9 cellular contexts compared by ENCODE assay signal in the genomic region with DNA sequence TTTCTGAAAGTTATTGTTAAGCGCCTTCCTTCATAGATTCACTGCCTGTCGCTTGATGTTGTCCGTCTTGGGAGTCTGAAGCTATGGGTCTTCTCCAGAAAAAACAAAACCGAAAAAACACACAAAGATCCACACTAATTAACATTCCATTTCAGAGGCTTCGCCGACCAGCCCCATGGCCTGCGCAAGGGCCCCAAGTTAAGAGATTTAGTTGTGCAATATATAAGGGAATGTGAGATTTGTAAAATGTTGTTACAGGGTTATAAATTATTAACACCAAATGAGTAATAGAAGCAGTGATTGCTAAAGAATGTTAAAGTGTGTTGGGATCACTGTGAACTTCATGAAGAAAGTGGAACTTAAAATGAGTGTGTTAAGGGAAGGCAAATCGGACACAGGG. TPM values are rescaled to one million over a fixed set of nuclear protein-coding genes. Genes with fewer than 3 reads are reported as not detected.
DNase-seq lines count a peak whose midpoint lies in the region; ATAC-seq and TF ChIP-seq lines count a peak whose summit lies in the region.
"Had no signal": no experiment of that assay in that cellular context is flagged by ENCODE, and none has a peak within 500 bp of the region (broad histone marks: within the 10 kb centered on the region; RNA-seq: fewer than 3 reads in every experiment).

No MANE protein-coding gene starts in this region.

- intact Hi-C loops in lower lobe of right lung (cut with DNase I): no loop called here

- H3K9me3 Mint-ChIP-seq in activated T-cell treated with anti-CD3 and anti-CD28 coated beads, Interleukin-2, amount 50 U/mL, for 24 hours: no peaks in the 10 kb centered on the region
- H3K9me3 Mint-ChIP-seq in activated T-cell treated with anti-CD3 and anti-CD28 coated beads, Interleukin-2, amount 50 U/mL, for 4 hours: no peaks in the 10 kb centered on the region
- peaks cover 0 to 4% (median 0%) of the 10 kb centered on the region in 5 experiments for H3K9me3 Mint-ChIP-seq in brain

- H3K9me3 ChIP-seq in lower lobe of right lung: no peaks in the 10 kb centered on the region

- no peaks in the 10 kb centered on the region for H3K36me3 Mint-ChIP-seq in activated T-cell treated with anti-CD3 and anti-CD28 coated beads, Interleukin-2, amount 50 U/mL, for 24 hours (ENCODE audit: low read depth)
- H3K36me3 Mint-ChIP-seq in activated T-cell treated with anti-CD3 and anti-CD28 coated beads, Interleukin-2, amount 50 U/mL, for 4 hours (ENCODE audit: insufficient read depth): no peaks in the 10 kb centered on the region
- no peaks in the 10 kb centered on the region for H3K36me3 Mint-ChIP-seq in brain

- H3K4me3 ChIP-seq in lower lobe of right lung: peak overlapping the region; percentile 61

- no peak for DNase-seq in activated T-cell treated with anti-CD3 and anti-CD28 coated beads, Interleukin-2, amount 50 U/mL, for 24 hours
- DNase-seq in activated T-cell treated with anti-CD3 and anti-CD28 coated beads, Interleukin-2, amount 50 U/mL, for 4 hours: no peak
- DNase-seq in lower lobe of right lung (no peak), superior temporal gyrus (ENCODE audit: extremely low spot score) (peak; percentile 13), A172 (ENCODE audit: low spot score) (no peak), NCI-H146 (lab: John Stamatoyannopoulos, UW) (no peak)
- DNase-seq: NCI-H1417 treated with DMSO at 0.1 percent for 48 hours had no signal

- H3K27ac Mint-ChIP-seq in activated T-cell treated with anti-CD3 and anti-CD28 coated beads, Interleukin-2, amount 50 U/mL, for 24 hours: no peak overlapping the region
- H3K27ac Mint-ChIP-seq in brain: peak overlapping the region in 2 of 5 experiments; percentile 69 to 81

- H3K27ac ChIP-seq in lower lobe of right lung: peak overlapping the region; percentile 83

- H3K27me3 ChIP-seq in lower lobe of right lung (ENCODE audit: low read depth): no peaks in the 10 kb centered on the region

- H3K4me1 Mint-ChIP-seq in activated T-cell treated with anti-CD3 and anti-CD28 coated beads, Interleukin-2, amount 50 U/mL, for 24 hours (ENCODE audit: low read depth): peaks cover 4% of the 10 kb centered on the region
- peaks cover 10% of the 10 kb centered on the region for H3K4me1 Mint-ChIP-seq in activated T-cell treated with anti-CD3 and anti-CD28 coated beads, Interleukin-2, amount 50 U/mL, for 4 hours (ENCODE audit: low read depth)
- H3K4me1 Mint-ChIP-seq in brain: peaks cover 21% of the 10 kb centered on the region

- no peak for ATAC-seq in activated T-cell treated with anti-CD3 and anti-CD28 coated beads, Interleukin-2, amount 50 U/mL, for 4 hours
- ATAC-seq in lower lobe of right lung (peak; percentile 68 to 73), HG03565 (IDR thresholded peaks at IDR 0.05; ENCODE audit: unreplicated experiment) (no peak)

- TF ChIP-seq CTCF in brain (conservative IDR thresholded peaks at IDR 0.05) (no peak), lower lobe of right lung (IDR thresholded peaks at IDR 0.05) (no peak)

- H3K4me1 ChIP-seq in lower lobe of right lung: peaks cover 25% of the 10 kb centered on the region

- peaks cover 64% of the 10 kb centered on the region for H3K27me3 Mint-ChIP-seq in activated T-cell treated with anti-CD3 and anti-CD28 coated beads, Interleukin-2, amount 50 U/mL, for 24 hours
- H3K27me3 Mint-ChIP-seq in activated T-cell treated with anti-CD3 and anti-CD28 coated beads, Interleukin-2, amount 50 U/mL, for 4 hours (ENCODE audit: low read depth): peaks cover 52% of the 10 kb centered on the region
- peaks cover 67% of the 10 kb centered on the region for H3K27me3 Mint-ChIP-seq in brain

- H3K36me3 ChIP-seq in lower lobe of right lung: no peaks in the 10 kb centered on the region

- peak overlapping the region; percentile 41 for H3K4me3 Mint-ChIP-seq in activated T-cell treated with anti-CD3 and anti-CD28 coated beads, Interleukin-2, amount 50 U/mL, for 24 hours
- no peak overlapping the region for H3K4me3 Mint-ChIP-seq in activated T-cell treated with anti-CD3 and anti-CD28 coated beads, Interleukin-2, amount 50 U/mL, for 4 hours
- H3K4me3 Mint-ChIP-seq in brain: peak overlapping the region; percentile 76 to 90 (median 82)

RNA-seq across cellular contexts. Expression of gene CFAP221, which starts 0.8 kb away (rescaled TPM):
- not detected for total RNA-seq in activated T-cell treated with anti-CD3 and anti-CD28 coated beads, Interleukin-2, amount 50 U/mL, for 4 hours
- 1.1 TPM for polyA plus RNA-seq in brain (ENCODE audit: insufficient read depth, low read depth, low replicate concordance)
- 33.9 TPM for total RNA-seq in lower lobe of right lung
- 0.22 and 0.57 TPM in 2 replicates for total RNA-seq in A172 (2014; rRNA removed; shearing (Covaris generic))

RNA-seq across cellular contexts. Expression of gene SCTR, which starts 20.8 kb away (rescaled TPM):
- not detected for total RNA-seq in activated T-cell treated with anti-CD3 and anti-CD28 coated beads, Interleukin-2, amount 50 U/mL, for 4 hours
- not detected for polyA plus RNA-seq in brain (ENCODE audit: insufficient read depth, low read depth, low replicate concordance)
- 13.2 TPM for total RNA-seq in lower lobe of right lung
- not detected in 2 replicates for total RNA-seq in A172 (2014; rRNA removed; shearing (Covaris generic))

Comparison
In these comparisons a context has a peak if more than half of its experiments do, and no peak if none do; other contexts are left out.
1. ATAC-seq: peak in lower lobe of right lung (2 of 2); none in activated T-cell treated with anti-CD3 and anti-CD28 coated beads, Interleukin-2, amount 50 U/mL, for 4 hours (0 of 2) and HG03565 (single experiment).
2. RNA of gene CFAP221, which starts 0.8 kb away (total RNA-seq): 33.9 TPM in lower lobe of right lung (single experiment); 0.22 to 0.57 TPM in A172 and not detected in activated T-cell treated with anti-CD3 and anti-CD28 coated beads, Interleukin-2, amount 50 U/mL, for 4 hours; every median in the first group is over 10 times any median in the second.
3. RNA of gene SCTR, which starts 20.8 kb away (total RNA-seq): 13.2 TPM in lower lobe of right lung (single experiment); not detected in activated T-cell treated with anti-CD3 and anti-CD28 coated beads, Interleukin-2, amount 50 U/mL, for 4 hours and not detected in A172; every median in the first group is over 10 times any median in the second.